ENCODE assay signal across 19 cellular contexts in the genomic region with DNA sequence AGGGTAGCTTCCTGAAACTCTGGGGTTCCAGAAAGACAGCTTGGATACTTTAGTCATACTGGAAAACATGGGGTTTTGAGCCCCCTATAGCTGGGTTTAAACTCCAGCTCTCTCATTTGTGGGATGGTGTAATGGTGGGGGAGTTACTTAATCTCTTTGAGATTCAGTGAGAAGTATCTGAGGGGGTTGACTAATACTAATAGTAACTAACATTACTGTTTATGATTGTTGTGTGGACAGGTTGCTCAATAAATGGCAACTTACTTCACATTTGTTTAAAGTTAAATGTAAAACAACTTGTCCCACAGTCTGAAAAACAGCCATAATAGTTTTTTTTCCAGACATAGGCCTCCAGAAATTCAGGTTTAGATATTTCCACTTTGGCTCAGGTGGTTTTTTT.
"Had no signal": no experiment of that assay in that cellular context is flagged by ENCODE, and none has a peak within 500 bp of the region (broad histone marks: within the 10 kb centered on the region; RNA-seq: fewer than 3 reads in every experiment).

No MANE protein-coding gene starts in this region.

- H3K4me1 ChIP-seq: vagina had no signal

- H3K27ac ChIP-seq: gastrocnemius medialis, stomach, vagina had no signal

- H3K27me3 ChIP-seq: gastrocnemius medialis, stomach, vagina had no signal

- H3K9me3 ChIP-seq: gastrocnemius medialis, stomach, vagina had no signal

- H3K4me1 Mint-ChIP-seq: brain; stimulated activated effector memory CD8-positive, alpha-beta T cell treated with anti-CD3 and anti-CD28 coated beads, Interleukin-12 subunit alpha, Interleukin-12 subunit beta, amount 100 ng/mL, for 72 hours had no signal

- H3K27me3 Mint-ChIP-seq: activated CD4-positive, alpha-beta T cell treated with anti-CD3 and anti-CD28 coated beads, Interleukin-2, amount 10 ng/mL, durations not matched to agents 24 days and 14 days; activated CD8-positive, alpha-beta T cell treated with anti-CD3 and anti-CD28 coated beads for 36 hours; activated naive CD8-positive, alpha-beta T cell treated with anti-CD3 and anti-CD28 coated beads, Interleukin-2, amount 10 ng/mL, durations not matched to agents 7 days and 5 days; brain had no signal

- H3K36me3 ChIP-seq: gastrocnemius medialis, stomach, vagina had no signal

- H3K27ac Mint-ChIP-seq: activated CD4-positive, alpha-beta T cell treated with anti-CD3 and anti-CD28 coated beads, Interleukin-2, amount 10 ng/mL, durations not matched to agents 24 days and 14 days; activated CD8-positive, alpha-beta T cell treated with anti-CD3 and anti-CD28 coated beads for 36 hours; activated naive CD8-positive, alpha-beta T cell treated with anti-CD3 and anti-CD28 coated beads, Interleukin-2, amount 10 ng/mL, durations not matched to agents 7 days and 5 days; activated T-helper 2 cell treated with anti-CD3 and anti-CD28 coated beads, Interferon-gamma antibody, Interleukin-2, Interleukin-4, amounts not matched to agents 10 μg/mL and 5 μg/mL and 100 μg/mL, durations not matched to agents 14 hours and 24 hours and 36 hours; brain; stimulated activated effector memory CD8-positive, alpha-beta T cell treated with anti-CD3 and anti-CD28 coated beads, Interleukin-12 subunit alpha, Interleukin-12 subunit beta, amount 100 ng/mL, for 72 hours had no signal

- H3K4me3 ChIP-seq: gastrocnemius medialis, smooth muscle cell, stomach, vagina had no signal

- DNase-seq: activated CD4-positive, alpha-beta T cell treated with anti-CD3 and anti-CD28 coated beads, Interleukin-2, amount 10 ng/mL, durations not matched to agents 24 days and 14 days; activated CD8-positive, alpha-beta T cell treated with anti-CD3 and anti-CD28 coated beads for 36 hours; activated naive CD4-positive, alpha-beta T cell treated with Interleukin-2 at 50 U/mL for 16 hours; activated naive CD8-positive, alpha-beta T cell treated with anti-CD3 and anti-CD28 coated beads, Interleukin-2, amount 10 ng/mL, durations not matched to agents 7 days and 5 days; activated T-cell treated with anti-CD3 and anti-CD28 coated beads, Interleukin-2, amount 50 U/mL, for 1 hour; anterior cingulate cortex; central memory CD4-positive, alpha-beta T cell; erythroblast; gastrocnemius medialis; head of caudate nucleus; stimulated activated CD4-positive, alpha-beta T cell treated with anti-CD3 and anti-CD28 coated beads, Interleukin-4, amount 100 ng/mL, for 24 hours; stomach; trophoblast cell had no signal

- H3K9me3 Mint-ChIP-seq: activated CD4-positive, alpha-beta T cell treated with anti-CD3 and anti-CD28 coated beads, Interleukin-2, amount 10 ng/mL, durations not matched to agents 24 days and 14 days; activated CD8-positive, alpha-beta T cell treated with anti-CD3 and anti-CD28 coated beads for 36 hours; activated naive CD8-positive, alpha-beta T cell treated with anti-CD3 and anti-CD28 coated beads, Interleukin-2, amount 10 ng/mL, durations not matched to agents 7 days and 5 days; activated T-helper 2 cell treated with anti-CD3 and anti-CD28 coated beads, Interferon-gamma antibody, Interleukin-2, Interleukin-4, amounts not matched to agents 10 μg/mL and 5 μg/mL and 100 μg/mL, durations not matched to agents 14 hours and 24 hours and 36 hours; brain; neural crest cell; stimulated activated effector memory CD8-positive, alpha-beta T cell treated with anti-CD3 and anti-CD28 coated beads, Interleukin-12 subunit alpha, Interleukin-12 subunit beta, amount 100 ng/mL, for 72 hours had no signal

- H3K4me3 Mint-ChIP-seq: activated CD4-positive, alpha-beta T cell treated with anti-CD3 and anti-CD28 coated beads, Interleukin-2, amount 10 ng/mL, durations not matched to agents 24 days and 14 days; activated CD8-positive, alpha-beta T cell treated with anti-CD3 and anti-CD28 coated beads for 36 hours; activated naive CD8-positive, alpha-beta T cell treated with anti-CD3 and anti-CD28 coated beads, Interleukin-2, amount 10 ng/mL, durations not matched to agents 7 days and 5 days; brain; neural crest cell; stimulated activated effector memory CD8-positive, alpha-beta T cell treated with anti-CD3 and anti-CD28 coated beads, Interleukin-12 subunit alpha, Interleukin-12 subunit beta, amount 100 ng/mL, for 72 hours had no signal

- H3K4me2 ChIP-seq: smooth muscle cell had no signal

- H3K36me3 Mint-ChIP-seq: activated naive CD8-positive, alpha-beta T cell treated with anti-CD3 and anti-CD28 coated beads, Interleukin-2, amount 10 ng/mL, durations not matched to agents 7 days and 5 days; brain; stimulated activated effector memory CD8-positive, alpha-beta T cell treated with anti-CD3 and anti-CD28 coated beads, Interleukin-12 subunit alpha, Interleukin-12 subunit beta, amount 100 ng/mL, for 72 hours had no signal
